17 cellular contexts compared by ENCODE assay signal in the genomic region with DNA sequence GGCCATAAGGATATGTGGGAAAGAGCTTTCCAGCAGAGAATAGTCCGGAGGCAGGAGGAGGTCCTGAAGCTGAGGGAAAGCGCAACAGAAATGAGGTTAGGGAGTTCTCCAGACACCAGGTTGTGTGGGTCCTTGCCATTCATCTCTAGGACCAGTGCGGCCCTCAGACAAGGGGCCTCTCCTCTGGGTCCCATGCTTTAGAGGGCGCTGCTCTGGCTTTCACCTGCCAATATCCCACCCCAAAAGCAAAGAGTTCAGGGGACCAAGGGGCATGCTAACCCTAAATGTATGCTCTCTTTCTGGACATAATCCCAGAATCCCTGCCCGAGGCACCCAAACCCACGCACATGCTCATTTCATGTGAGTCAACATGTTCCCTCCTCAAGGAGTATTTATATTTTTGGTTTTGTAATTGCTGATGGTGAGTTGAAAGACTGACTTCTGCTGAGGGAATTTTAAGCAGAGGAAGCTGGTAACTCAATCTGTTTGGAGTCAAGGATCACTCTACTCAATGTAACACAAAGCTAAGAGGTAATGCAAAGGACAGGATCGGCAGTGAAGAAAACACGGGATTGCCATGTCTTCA. TPM values are rescaled to one million over a fixed set of nuclear protein-coding genes. Genes with fewer than 3 reads are reported as not detected.
A peak's percentile ranks its signal among the peaks of the same experiment; 100 is the strongest.
DNase-seq lines count a peak whose midpoint lies in the region; ATAC-seq and TF ChIP-seq lines count a peak whose summit lies in the region.
"Had no signal": no experiment of that assay in that cellular context is flagged by ENCODE, and none has a peak within 500 bp of the region (broad histone marks: within the 10 kb centered on the region; RNA-seq: fewer than 3 reads in every experiment).

No MANE protein-coding gene starts in this region.

- TF ChIP-seq CTCF in GM23338 (conservative IDR thresholded peaks at IDR 0.05; ENCODE audit: low read depth in 2 of 2) = peak in 1 of 2 experiments; percentile 32; a peak in 1 of 4 replicates
- TF ChIP-seq CTCF in foreskin fibroblast (IDR thresholded peaks at IDR 0.05; ENCODE audit: low read depth, low read length) = no peak
- no peak for TF ChIP-seq CTCF in GM10248 (IDR thresholded peaks at IDR 0.05; ENCODE audit: control extremely low read depth, extremely low read depth, low read depth, missing control alignments)
- TF ChIP-seq CTCF in body of pancreas (IDR thresholded peaks at IDR 0.05) = no peak

- no peaks in the 10 kb centered on the region for H3K4me1 ChIP-seq in GM23338 (ENCODE audit: insufficient read depth)
- H3K4me1 ChIP-seq in right cardiac atrium (ENCODE audit: control insufficient read depth, insufficient read depth, low read length) = no peaks in the 10 kb centered on the region
- no peaks in the 10 kb centered on the region for H3K4me1 ChIP-seq in body of pancreas

- H3K36me3 ChIP-seq in GM23338 (ENCODE audit: insufficient read depth) = peaks cover 37% of the 10 kb centered on the region
- peaks cover 0 to 10% of the 10 kb centered on the region in 2 donors for H3K36me3 ChIP-seq in body of pancreas (replicated peaks in 1 of 2; ENCODE audit: insufficient read depth in 1 of 2, low read depth in 2 of 2)

- ATAC-seq in GM23338 = peak; percentile 59; the same call in 2 of the 3 replicates
- no peak for ATAC-seq in right cardiac atrium
- ATAC-seq in body of pancreas = no peak
- ATAC-seq: GM12878 had no signal

- H3K9me3 ChIP-seq in right cardiac atrium (ENCODE audit: control insufficient read depth, low read length) = no peaks in the 10 kb centered on the region
- H3K9me3 ChIP-seq in body of pancreas = no peaks in the 10 kb centered on the region

- peak overlapping the region; percentile 78 for H3K27ac ChIP-seq in GM23338 (ENCODE audit: low read depth)
- no peak overlapping the region for H3K27ac ChIP-seq in right cardiac atrium (ENCODE audit: low read length)
- H3K27ac ChIP-seq in body of pancreas = no peak overlapping the region
- H3K27ac ChIP-seq: KMS-11 had no signal

- WGBS in right cardiac atrium = 89% methylated on average over 8 of the region's 8 CpGs
- WGBS in body of pancreas, 2 donors = 83 to 90% methylated on average over 8 of the region's 8 CpGs

- H3K4me3 ChIP-seq in GM23338 (no peak overlapping the region), foreskin fibroblast (ENCODE audit: low read depth in 1 of 2, low read length in 2 of 2) (no peak overlapping the region), right cardiac atrium (ENCODE audit: low read length) (no peak overlapping the region), body of pancreas (no peak overlapping the region)
- H3K4me3 ChIP-seq: GM12878 had no signal

- no peaks in the 10 kb centered on the region for H3K27me3 Mint-ChIP-seq in activated T-cell treated with anti-CD3 and anti-CD28 coated beads, Interleukin-2, amount 50 U/mL, for 24 hours
- H3K27me3 Mint-ChIP-seq in GM23338 (ENCODE audit: insufficient read depth, low read depth, poor library complexity) = no peaks in the 10 kb centered on the region

- TF ChIP-seq POLR2A in body of pancreas (IDR thresholded peaks at IDR 0.05) = no peak

- intact Hi-C loops in right cardiac atrium (cut with DNase I) = no loop called here
- intact Hi-C loops in body of pancreas (cut with DNase I) = no loop called here

- no peaks in the 10 kb centered on the region for H3K79me2 ChIP-seq in GM23338 (replicated peaks; ENCODE audit: insufficient read depth)

- H3K27me3 ChIP-seq in GM23338 (ENCODE audit: insufficient read depth) (no peaks in the 10 kb centered on the region), right cardiac atrium (ENCODE audit: control insufficient read depth, insufficient read depth) (no peaks in the 10 kb centered on the region), body of pancreas (no peaks in the 10 kb centered on the region)

- peak overlapping the region; percentile 40 for H3K27ac Mint-ChIP-seq in activated T-cell treated with anti-CD3 and anti-CD28 coated beads, Interleukin-2, amount 50 U/mL, for 24 hours
- no peak overlapping the region; the same call in 1 of the 2 replicates for H3K27ac Mint-ChIP-seq in GM23338

- H3K9me2 ChIP-seq in GM23338 (ENCODE audit: insufficient read depth) = no peaks in the 10 kb centered on the region

- no peak overlapping the region for H2AFZ ChIP-seq in GM23338

- CTCF ChIA-PET in GM10248 (lab: Yijun Ruan, JAX) = interaction anchor here (1.1 to 2.7 kb wide), 3 partner anchors 12 to 62 kb away, joined by 3 to 9 read pairs (median 4); a partner anchor contains a TSS

- peaks cover 3% of the 10 kb centered on the region for H3K4me1 Mint-ChIP-seq in activated T-cell treated with anti-CD3 and anti-CD28 coated beads, Interleukin-2, amount 50 U/mL, for 24 hours (ENCODE audit: low read depth)
- H3K4me1 Mint-ChIP-seq in GM23338 = no peaks in the 10 kb centered on the region

- POLR2A ChIA-PET in GM10248 (lab: Yijun Ruan, JAX) = interaction anchor here (0.9 to 1.0 kb wide), 2 partner anchors 15 kb away, joined by 3 to 4 read pairs; a partner anchor contains a TSS

- DNase-seq in activated T-cell treated with anti-CD3 and anti-CD28 coated beads, Interleukin-2, amount 50 U/mL, for 24 hours = no peak
- no peak for DNase-seq in activated T-cell treated with anti-CD3 and anti-CD28 coated beads, Interleukin-2, amount 50 U/mL, for 48 hours
- DNase-seq in GM23338 (ENCODE audit: low spot score) = peak; percentile 26
- peak; percentile 9 for DNase-seq in UCSD-AML1 (lab: John Stamatoyannopoulos, UW; ENCODE audit: unreplicated experiment)
- peak; percentile 43 to 75 for DNase-seq in foreskin fibroblast
- DNase-seq in right cardiac atrium = no peak
- no peak for DNase-seq in GM10248 (ENCODE audit: extremely low spot score)
- no peak for DNase-seq in body of pancreas
- DNase-seq: 8988T, C1 segment of cervical spinal cord, DMS153, NCI-H1930, NCI-H510A, NCI-H82, SIG-M5 had no signal

- H3K36me3 Mint-ChIP-seq in activated T-cell treated with anti-CD3 and anti-CD28 coated beads, Interleukin-2, amount 50 U/mL, for 24 hours (ENCODE audit: low read depth) = peaks cover 90% of the 10 kb centered on the region
- peaks cover 49% of the 10 kb centered on the region for H3K36me3 Mint-ChIP-seq in GM23338 (ENCODE audit: low read depth)

- peaks cover 6% of the 10 kb centered on the region; the same call in 1 of the 2 replicates for H3F3A ChIP-seq in GM23338 (replicated peaks; ENCODE audit: low read depth)

- no peaks in the 10 kb centered on the region for H3K9me3 Mint-ChIP-seq in activated T-cell treated with anti-CD3 and anti-CD28 coated beads, Interleukin-2, amount 50 U/mL, for 24 hours
- H3K9me3 Mint-ChIP-seq in GM23338 = no peaks in the 10 kb centered on the region

- H3K4me3 Mint-ChIP-seq in activated T-cell treated with anti-CD3 and anti-CD28 coated beads, Interleukin-2, amount 50 U/mL, for 24 hours = no peak overlapping the region
- H3K4me3 Mint-ChIP-seq in GM23338 = no peak overlapping the region

- no peak overlapping the region for H3K4me2 ChIP-seq in GM23338
- H3K4me2 ChIP-seq: KMS-11 had no signal

- H4K20me1 ChIP-seq in GM23338 (replicated peaks; ENCODE audit: insufficient read depth) = peaks cover 8% of the 10 kb centered on the region; the same call in 1 of the 2 replicates

TF ChIP-seq in GM23338, 12 proteins besides CTCF, POLR2A, EP300 and RAD21:
- TF ChIP-seq, protein P1, sequence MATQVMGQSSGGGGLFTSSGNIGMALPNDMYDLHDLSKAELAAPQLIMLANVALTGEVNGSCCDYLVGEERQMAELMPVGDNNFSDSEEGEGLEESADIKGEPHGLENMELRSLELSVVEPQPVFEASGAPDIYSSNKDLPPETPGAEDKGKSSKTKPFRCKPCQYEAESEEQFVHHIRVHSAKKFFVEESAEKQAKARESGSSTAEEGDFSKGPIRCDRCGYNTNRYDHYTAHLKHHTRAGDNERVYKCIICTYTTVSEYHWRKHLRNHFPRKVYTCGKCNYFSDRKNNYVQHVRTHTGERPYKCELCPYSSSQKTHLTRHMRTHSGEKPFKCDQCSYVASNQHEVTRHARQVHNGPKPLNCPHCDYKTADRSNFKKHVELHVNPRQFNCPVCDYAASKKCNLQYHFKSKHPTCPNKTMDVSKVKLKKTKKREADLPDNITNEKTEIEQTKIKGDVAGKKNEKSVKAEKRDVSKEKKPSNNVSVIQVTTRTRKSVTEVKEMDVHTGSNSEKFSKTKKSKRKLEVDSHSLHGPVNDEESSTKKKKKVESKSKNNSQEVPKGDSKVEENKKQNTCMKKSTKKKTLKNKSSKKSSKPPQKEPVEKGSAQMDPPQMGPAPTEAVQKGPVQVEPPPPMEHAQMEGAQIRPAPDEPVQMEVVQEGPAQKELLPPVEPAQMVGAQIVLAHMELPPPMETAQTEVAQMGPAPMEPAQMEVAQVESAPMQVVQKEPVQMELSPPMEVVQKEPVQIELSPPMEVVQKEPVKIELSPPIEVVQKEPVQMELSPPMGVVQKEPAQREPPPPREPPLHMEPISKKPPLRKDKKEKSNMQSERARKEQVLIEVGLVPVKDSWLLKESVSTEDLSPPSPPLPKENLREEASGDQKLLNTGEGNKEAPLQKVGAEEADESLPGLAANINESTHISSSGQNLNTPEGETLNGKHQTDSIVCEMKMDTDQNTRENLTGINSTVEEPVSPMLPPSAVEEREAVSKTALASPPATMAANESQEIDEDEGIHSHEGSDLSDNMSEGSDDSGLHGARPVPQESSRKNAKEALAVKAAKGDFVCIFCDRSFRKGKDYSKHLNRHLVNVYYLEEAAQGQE (IDR thresholded peaks at IDR 0.05; ENCODE audit: unreplicated experiment) = no peak
- no peak for TF ChIP-seq ZNF114 (CRISPR knock-in tag; IDR thresholded peaks at IDR 0.05)
- TF ChIP-seq POLR2AphosphoS5 (IDR thresholded peaks at IDR 0.05; ENCODE audit: low read depth) = 0 out of 2 replicates have a peak, but pooled peaks have one; percentile 9
- TF ChIP-seq, protein P2, sequence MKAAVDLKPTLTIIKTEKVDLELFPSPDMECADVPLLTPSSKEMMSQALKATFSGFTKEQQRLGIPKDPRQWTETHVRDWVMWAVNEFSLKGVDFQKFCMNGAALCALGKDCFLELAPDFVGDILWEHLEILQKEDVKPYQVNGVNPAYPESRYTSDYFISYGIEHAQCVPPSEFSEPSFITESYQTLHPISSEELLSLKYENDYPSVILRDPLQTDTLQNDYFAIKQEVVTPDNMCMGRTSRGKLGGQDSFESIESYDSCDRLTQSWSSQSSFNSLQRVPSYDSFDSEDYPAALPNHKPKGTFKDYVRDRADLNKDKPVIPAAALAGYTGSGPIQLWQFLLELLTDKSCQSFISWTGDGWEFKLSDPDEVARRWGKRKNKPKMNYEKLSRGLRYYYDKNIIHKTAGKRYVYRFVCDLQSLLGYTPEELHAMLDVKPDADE (IDR thresholded peaks at IDR 0.05) = no peak

RNA-seq across cellular contexts. Expression of a gene that starts 14.8 kb away (rescaled TPM):
- total RNA-seq in GM23338 (2014; rRNA removed; shearing (Covaris generic)) = 785 and 927 TPM in 2 replicates
- 2,566 and 2,904 TPM in 2 replicates for polyA plus RNA-seq in GM23338 (2016; fragmentation: Nextera tagmentation; extraction: Ambion mirVana)
- total RNA-seq in right cardiac atrium = 100 to 1,000 TPM; 727 to 878 (median 847) TPM
- 2,665 TPM for polyA plus RNA-seq in right cardiac atrium
- total RNA-seq in body of pancreas = 1,000 to 10,000 TPM in 1 of 2 donors, 100 to 1,000 TPM in 1; 804 to 1,203 TPM

RNA-seq across cellular contexts. Expression of a gene that starts 15.2 kb away (rescaled TPM):
- 142 and 207 TPM in 2 replicates for total RNA-seq in GM23338 (2014; rRNA removed; shearing (Covaris generic))
- polyA plus RNA-seq in GM23338 (2016; fragmentation: Nextera tagmentation; extraction: Ambion mirVana) (290 and 311 TPM in 2 replicates), right cardiac atrium (51.6 TPM)
- total RNA-seq in right cardiac atrium (10 to 100 TPM; 26.6 to 46.3 (median 35.2) TPM), body of pancreas (100 to 1,000 TPM in 1 of 2 donors, 10 to 100 TPM in 1; 35.6 to 308 TPM)

Comparison
In these comparisons a context has a peak if more than half of its experiments do, and no peak if none do; other contexts are left out.
1. DNase-seq: peak in GM23338 (single experiment), UCSD-AML1 (single experiment) and foreskin fibroblast (2 of 2); none in activated T-cell treated with anti-CD3 and anti-CD28 coated beads, Interleukin-2, amount 50 U/mL, for 24 hours (single experiment), activated T-cell treated with anti-CD3 and anti-CD28 coated beads, Interleukin-2, amount 50 U/mL, for 48 hours (0 of 2), right cardiac atrium (0 of 3), GM10248 (single experiment) and body of pancreas (0 of 4).